ENCODE assay signal across 26 cellular contexts in the genomic region with DNA sequence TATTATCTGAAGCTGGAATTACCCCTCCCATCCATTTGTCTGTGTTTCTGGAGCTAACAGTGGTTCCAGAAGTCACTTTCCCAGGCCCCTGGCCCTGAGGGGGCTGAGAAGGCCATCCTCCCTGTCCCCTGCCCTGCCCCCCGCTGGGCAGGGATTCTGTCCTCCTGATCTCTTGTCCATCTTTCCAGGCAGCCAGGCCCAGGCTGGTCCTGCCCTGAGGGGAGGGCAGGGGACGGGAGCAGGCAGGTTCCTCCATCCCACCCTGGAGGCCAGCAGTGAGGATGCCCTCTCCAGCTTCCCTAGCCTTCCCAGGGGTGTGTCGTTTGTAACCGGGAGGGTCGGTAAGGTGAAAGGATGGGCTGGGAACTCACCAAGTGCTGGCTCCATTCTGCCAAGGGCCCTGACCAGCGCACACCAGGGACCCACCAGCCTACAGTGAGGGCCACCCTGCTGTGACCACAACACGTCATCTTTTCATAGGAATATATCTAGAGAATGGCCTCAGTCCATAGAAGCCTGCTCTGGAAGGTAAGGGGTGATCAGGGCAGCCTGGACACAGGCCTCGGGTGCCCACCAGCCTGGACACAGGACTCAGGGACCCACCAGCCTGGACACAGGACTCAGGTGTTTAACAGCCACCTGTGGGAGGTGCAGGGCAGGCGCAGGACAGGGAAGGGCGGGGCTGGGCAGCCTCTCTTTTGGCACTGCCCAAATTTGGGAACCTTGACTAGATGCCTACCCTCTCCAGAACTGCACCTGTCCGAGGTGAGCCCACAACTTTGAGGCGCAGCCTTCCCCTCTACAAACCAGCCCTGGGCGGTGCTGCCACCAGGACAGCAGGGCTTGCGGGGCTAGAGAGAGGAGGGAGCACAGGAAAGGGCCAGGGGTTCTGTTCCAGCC. TPM values are rescaled to one million over a fixed set of nuclear protein-coding genes. Genes with fewer than 3 reads are reported as not detected.
DNase-seq lines count a peak whose midpoint lies in the region; ATAC-seq and TF ChIP-seq lines count a peak whose summit lies in the region.
"Had no signal": no experiment of that assay in that cellular context is flagged by ENCODE, and none has a peak within 500 bp of the region (broad histone marks: within the 10 kb centered on the region; RNA-seq: fewer than 3 reads in every experiment).

No MANE protein-coding gene starts in this region.

- POLR2A ChIA-PET in activated B cell treated with CpG ODN at 0.5 μM for 24 hours (lab: Charles Lee) = no interaction called here

- no peaks in the 10 kb centered on the region for H3K36me3 ChIP-seq in mucosa of descending colon (ENCODE audit: low read depth)
- H3K36me3 ChIP-seq: BE2C, breast epithelium, pancreas, right lobe of liver, tibial nerve had no signal

- H3K27me3 Mint-ChIP-seq in activated T-cell treated with anti-CD3 and anti-CD28 coated beads, Interleukin-2, amount 50 U/mL, for 24 hours = peaks cover 2% of the 10 kb centered on the region
- H3K27me3 Mint-ChIP-seq in activated B cell treated with CpG ODN at 0.5 μM for 24 hours (peaks cover 2% of the 10 kb centered on the region), type B pancreatic cell (no peaks in the 10 kb centered on the region)
- H3K27me3 Mint-ChIP-seq: naive thymus-derived CD4-positive, alpha-beta T cell had no signal

- CTCF ChIA-PET in activated B cell treated with CpG ODN at 0.5 μM for 24 hours (lab: Charles Lee) = no interaction called here

- no peaks in the 10 kb centered on the region for H3K4me1 ChIP-seq in mucosa of descending colon (ENCODE audit: low read depth)
- H3K4me1 ChIP-seq: A549, BE2C, breast epithelium, pancreas, right lobe of liver had no signal

- peaks cover 18% of the 10 kb centered on the region for H3K4me1 Mint-ChIP-seq in activated T-cell treated with anti-CD3 and anti-CD28 coated beads, Interleukin-2, amount 50 U/mL, for 24 hours (ENCODE audit: low read depth)
- H3K4me1 Mint-ChIP-seq in activated B cell treated with CpG ODN at 0.5 μM for 24 hours (no peaks in the 10 kb centered on the region), type B pancreatic cell (ENCODE audit: unreplicated experiment) (peaks cover 5% of the 10 kb centered on the region)

- no peaks in the 10 kb centered on the region for H3K36me3 Mint-ChIP-seq in activated T-cell treated with anti-CD3 and anti-CD28 coated beads, Interleukin-2, amount 50 U/mL, for 24 hours (ENCODE audit: low read depth)
- H3K36me3 Mint-ChIP-seq in activated B cell treated with CpG ODN at 0.5 μM for 24 hours (ENCODE audit: low read depth) (no peaks in the 10 kb centered on the region), type B pancreatic cell (no peaks in the 10 kb centered on the region)
- H3K36me3 Mint-ChIP-seq: naive thymus-derived CD4-positive, alpha-beta T cell had no signal

- no peak for TF ChIP-seq CTCF in activated B cell treated with CpG ODN at 0.5 μM for 24 hours (IDR thresholded peaks at IDR 0.05)
- TF ChIP-seq CTCF in mucosa of descending colon (IDR thresholded peaks at IDR 0.05) = no peak
- TF ChIP-seq CTCF in type B pancreatic cell (conservative IDR thresholded peaks at IDR 0.05) = no peak

- no peaks in the 10 kb centered on the region for H3K9me3 Mint-ChIP-seq in activated T-cell treated with anti-CD3 and anti-CD28 coated beads, Interleukin-2, amount 50 U/mL, for 24 hours
- no peaks in the 10 kb centered on the region for H3K9me3 Mint-ChIP-seq in activated B cell treated with CpG ODN at 0.5 μM for 24 hours
- H3K9me3 Mint-ChIP-seq in type B pancreatic cell = no peaks in the 10 kb centered on the region
- H3K9me3 Mint-ChIP-seq: activated naive CD4-positive, alpha-beta T cell treated with anti-CD3 and anti-CD28 coated beads for 36 hours; activated T-cell treated with anti-CD3 and anti-CD28 coated beads, Interleukin-2, amount 50 U/mL, for 72 hours; naive thymus-derived CD4-positive, alpha-beta T cell had no signal

- no peak for ATAC-seq in activated B cell treated with CpG ODN at 0.5 μM for 24 hours (ENCODE audit: low read depth)
- no peak for ATAC-seq in mucosa of descending colon
- ATAC-seq: A549; activated CD8-positive, alpha-beta T cell treated with anti-CD3 and anti-CD28 coated beads, Interleukin-2, amount 10 ng/mL, durations not matched to agents 7 days and 5 days; activated T-cell treated with anti-CD3 and anti-CD28 coated beads, Interleukin-2, amount 50 U/mL, for 72 hours; naive thymus-derived CD4-positive, alpha-beta T cell; pancreas; right lobe of liver; stimulated activated naive CD8-positive, alpha-beta T cell treated with anti-CD3 and anti-CD28 coated beads, Interleukin-15, Interleukin-2, amounts not matched to agents 100 U/mL and 50 U/mL, for 24 hours had no signal

- no peak overlapping the region for H3K4me3 Mint-ChIP-seq in activated T-cell treated with anti-CD3 and anti-CD28 coated beads, Interleukin-2, amount 50 U/mL, for 24 hours
- H3K4me3 Mint-ChIP-seq in activated B cell treated with CpG ODN at 0.5 μM for 24 hours (no peak overlapping the region), type B pancreatic cell (no peak overlapping the region)
- H3K4me3 Mint-ChIP-seq: activated CD8-positive, alpha-beta T cell treated with anti-CD3 and anti-CD28 coated beads, Interleukin-2, amount 10 ng/mL, durations not matched to agents 7 days and 5 days; activated naive CD4-positive, alpha-beta T cell treated with anti-CD3 and anti-CD28 coated beads for 36 hours; activated T-cell treated with anti-CD3 and anti-CD28 coated beads, Interleukin-2, amount 50 U/mL, for 72 hours; naive thymus-derived CD4-positive, alpha-beta T cell had no signal

- no peak overlapping the region for H3K27ac Mint-ChIP-seq in activated T-cell treated with anti-CD3 and anti-CD28 coated beads, Interleukin-2, amount 50 U/mL, for 24 hours
- no peak overlapping the region for H3K27ac Mint-ChIP-seq in activated B cell treated with CpG ODN at 0.5 μM for 24 hours
- no peak overlapping the region for H3K27ac Mint-ChIP-seq in type B pancreatic cell
- H3K27ac Mint-ChIP-seq: activated CD8-positive, alpha-beta T cell treated with anti-CD3 and anti-CD28 coated beads, Interleukin-2, amount 10 ng/mL, durations not matched to agents 7 days and 5 days; activated naive CD4-positive, alpha-beta T cell treated with anti-CD3 and anti-CD28 coated beads for 36 hours; activated T-cell treated with anti-CD3 and anti-CD28 coated beads, Interleukin-2, amount 50 U/mL, for 72 hours had no signal

- intact Hi-C loops in activated B cell treated with CpG ODN at 0.5 μM for 24 hours (cut with micrococcal nuclease) = no loop called here
- intact Hi-C loops in mucosa of descending colon (cut with DNase I, micrococcal nuclease) = no loop called here

- H3K4me3 ChIP-seq in mucosa of descending colon = no peak overlapping the region
- H3K4me3 ChIP-seq: A549, breast epithelium, GM23248, pancreas, right lobe of liver, tibial nerve had no signal

- H3K9me3 ChIP-seq in mucosa of descending colon = no peaks in the 10 kb centered on the region
- H3K9me3 ChIP-seq: A549, BE2C, breast epithelium, pancreas, right lobe of liver, tibial nerve had no signal

- peak; percentile 28 for DNase-seq in activated T-cell treated with anti-CD3 and anti-CD28 coated beads, Interleukin-2, amount 50 U/mL, for 24 hours
- DNase-seq in activated T-cell treated with anti-CD3 and anti-CD28 coated beads for 4 hours (no peak), activated B cell treated with CpG ODN at 0.5 μM for 24 hours (peak; percentile 4), mucosa of descending colon (peak in 2 of 3 donors; percentile 11 to 21), type B pancreatic cell (ENCODE audit: extremely low spot score, unreplicated experiment) (peak; percentile 57), HuH-7 (ENCODE audit: low spot score) (no peak), NCI-H69 (lab: John Stamatoyannopoulos, UW) (no peak)
- DNase-seq in activated effector memory CD4-positive, alpha-beta T cell treated with anti-CD3 and anti-CD28 coated beads, Interleukin-2, amount 50 U/mL, for 16 hours = no peak
- DNase-seq: activated CD8-positive, alpha-beta T cell treated with anti-CD3 and anti-CD28 coated beads, Interleukin-2, amount 10 ng/mL, durations not matched to agents 7 days and 5 days; activated naive CD4-positive, alpha-beta T cell treated with anti-CD3 and anti-CD28 coated beads for 36 hours; activated T-cell treated with anti-CD3 and anti-CD28 coated beads, Interleukin-2, amount 50 U/mL, for 72 hours; amygdala; BE2C; cortex of kidney; GDM1; GM23248; NCI-H2081 treated with DMSO at 0.1 percent for 48 hours; NCI-H446; OCI-M1 had no signal

RNA-seq across cellular contexts. Expression of a gene that starts 35.8 kb away (rescaled TPM):
- total RNA-seq in activated B cell treated with CpG ODN at 0.5 μM for 24 hours (1.1 and 1.9 TPM in 2 replicates), mucosa of descending colon (10 to 100 TPM; 12.4 to 29.2 (median 15.4) TPM), type B pancreatic cell (ENCODE audit: low replicate concordance) (58.0 and 78.0 TPM in 2 replicates)

Comparison
In these comparisons a context has a peak if more than half of its experiments do, and no peak if none do; other contexts are left out.
1. DNase-seq: peak in activated T-cell treated with anti-CD3 and anti-CD28 coated beads, Interleukin-2, amount 50 U/mL, for 24 hours (single experiment), activated B cell treated with CpG ODN at 0.5 μM for 24 hours (single experiment), mucosa of descending colon (2 of 3) and type B pancreatic cell (single experiment); none in activated T-cell treated with anti-CD3 and anti-CD28 coated beads for 4 hours (single experiment), HuH-7 (single experiment), NCI-H69 (single experiment) and activated effector memory CD4-positive, alpha-beta T cell treated with anti-CD3 and anti-CD28 coated beads, Interleukin-2, amount 50 U/mL, for 16 hours (single experiment).